ENCODE assay signal across 32 cellular contexts in genomic region chr3:175655366-175655765, GRCh38.
"Had no signal": no experiment of that assay in that cellular context is flagged by ENCODE, and none has a peak within 500 bp of the region (broad histone marks: within the 10 kb centered on the region; RNA-seq: fewer than 3 reads in every experiment).

No MANE protein-coding gene starts in this region.

- H3K4me3 ChIP-seq: esophagus muscularis mucosa, heart left ventricle, lower lobe of right lung, neural progenitor cell, psoas muscle, sigmoid colon, smooth muscle cell, stomach, tibial artery, upper lobe of right lung had no signal

- H3K4me2 ChIP-seq: neural progenitor cell, smooth muscle cell had no signal

- H3K36me3 ChIP-seq: esophagus muscularis mucosa, heart left ventricle, lower lobe of right lung, neural progenitor cell, sigmoid colon, stomach, tibial artery, upper lobe of right lung had no signal

- H2AFZ ChIP-seq: neural progenitor cell, parathyroid adenoma had no signal

- H3K27me3 ChIP-seq: esophagus muscularis mucosa, heart left ventricle, neural progenitor cell, sigmoid colon, stomach, tibial artery, upper lobe of right lung had no signal

- H3K79me2 ChIP-seq: parathyroid adenoma had no signal

- H3K27ac ChIP-seq: esophagus muscularis mucosa, heart left ventricle, lower lobe of right lung, neural progenitor cell, parathyroid adenoma, psoas muscle, sigmoid colon, stomach, tibial artery, upper lobe of right lung had no signal

- H3K9me3 ChIP-seq: esophagus muscularis mucosa, lower lobe of right lung, psoas muscle, sigmoid colon, stomach, tibial artery, upper lobe of right lung had no signal

- H3K9ac ChIP-seq: neural progenitor cell, parathyroid adenoma had no signal

- DNase-seq: activated CD4-positive, alpha-beta T cell treated with anti-CD3 and anti-CD28 coated beads for 36 hours; activated CD4-positive, CD25-positive, alpha-beta regulatory T cell; activated CD8-positive, alpha-beta memory T cell treated with anti-CD3 and anti-CD28 coated beads, Interleukin-2, amount 10 ng/mL, durations not matched to agents 7 days and 5 days; activated CD8-positive, alpha-beta T cell treated with anti-CD3 and anti-CD28 coated beads, Interleukin-2, amount 10 ng/mL, durations not matched to agents 7 days and 5 days; activated effector memory CD4-positive, alpha-beta T cell treated with Interleukin-2 at 50 U/mL for 16 hours; activated naive CD4-positive, alpha-beta T cell treated with anti-CD3 and anti-CD28 coated beads for 36 hours; activated naive CD8-positive, alpha-beta T cell treated with anti-CD3 and anti-CD28 coated beads for 36 hours; activated T-cell treated with anti-CD3 and anti-CD28 coated beads, Interleukin-2, amount 50 U/mL, for 72 hours; amniotic stem cell; central memory CD4-positive, alpha-beta T cell; effector CD4-positive, alpha-beta T cell; heart left ventricle; hypothalamus; immature natural killer cell; kidney glomerular epithelial cell; lower lobe of right lung; mesenchymal stem cell; natural killer cell; occipital lobe; psoas muscle; sigmoid colon; stimulated activated CD4-positive, alpha-beta T cell treated with anti-CD3 and anti-CD28 coated beads, Interleukin-2, amount 100 ng/mL, for 24 hours; stimulated activated naive B cell treated with anti-CD40 and anti-IgM and Interleukin-4, amounts not matched to agents 10 μg/mL and 1 μg/mL and 100 μg/mL, for 72 hours; stomach; T-helper 1 cell; tibial artery; upper lobe of right lung had no signal

- ATAC-seq: activated CD4-positive, alpha-beta T cell treated with anti-CD3 and anti-CD28 coated beads for 36 hours; activated CD8-positive, alpha-beta memory T cell treated with anti-CD3 and anti-CD28 coated beads, Interleukin-2, amount 10 ng/mL, durations not matched to agents 7 days and 5 days; activated CD8-positive, alpha-beta T cell treated with anti-CD3 and anti-CD28 coated beads, Interleukin-2, amount 10 ng/mL, durations not matched to agents 7 days and 5 days; activated T-cell treated with anti-CD3 and anti-CD28 coated beads, Interleukin-2, amount 50 U/mL, for 72 hours; heart left ventricle; left lobe of liver; lower lobe of right lung; natural killer cell; psoas muscle; stimulated activated naive B cell treated with anti-CD40 and anti-IgM and Interleukin-4, amounts not matched to agents 10 μg/mL and 1 μg/mL and 100 μg/mL, for 72 hours; upper lobe of right lung had no signal

- H3K4me1 ChIP-seq: esophagus muscularis mucosa, heart left ventricle, lower lobe of right lung, neural progenitor cell, parathyroid adenoma, psoas muscle, sigmoid colon, stomach, tibial artery, upper lobe of right lung had no signal
